Comparison of ENCODE assay signal across 19 cellular contexts in the genomic region with DNA sequence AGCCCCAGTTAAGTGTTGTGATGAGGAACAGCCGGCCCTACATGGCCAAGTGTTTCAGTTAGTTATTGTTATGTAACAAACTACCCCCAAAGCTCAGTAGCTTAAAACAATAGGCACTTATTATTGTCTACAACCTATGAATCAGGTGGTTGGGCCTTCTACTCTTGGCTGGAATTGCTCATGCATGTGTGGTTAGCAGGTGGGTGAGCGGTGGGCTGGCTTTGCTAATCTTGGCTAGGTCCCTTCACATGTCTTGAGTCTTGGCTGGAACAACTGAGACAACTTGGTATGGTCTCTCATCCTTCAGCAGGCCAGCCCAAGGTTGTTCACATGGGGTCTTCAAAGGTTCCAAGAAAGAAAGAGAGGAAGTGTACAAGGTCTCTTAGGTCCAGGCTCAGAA. TPM values are rescaled to one million over a fixed set of nuclear protein-coding genes. Genes with fewer than 3 reads are reported as not detected.
DNase-seq lines count a peak whose midpoint lies in the region; ATAC-seq and TF ChIP-seq lines count a peak whose summit lies in the region.
"Had no signal": no experiment of that assay in that cellular context is flagged by ENCODE, and none has a peak within 500 bp of the region (broad histone marks: within the 10 kb centered on the region; RNA-seq: fewer than 3 reads in every experiment).

No MANE protein-coding gene starts in this region.

- peaks cover 42% of the 10 kb centered on the region for H3K4me1 Mint-ChIP-seq in activated T-helper 17 cell treated with anti-CD3 and anti-CD28 coated beads, Interleukin-2, amount 50 U/mL, for 72 hours

- peak; percentile 44 to 63 for DNase-seq in activated CD4-positive, alpha-beta T cell treated with anti-CD3 and anti-CD28 coated beads for 4 hours
- no peak for DNase-seq in activated CD4-positive, alpha-beta T cell treated with anti-CD3 and anti-CD28 coated beads for 1 hour
- DNase-seq in stimulated activated CD4-positive, alpha-beta T cell treated with anti-CD3 and anti-CD28 coated beads, Interleukin-4, amount 100 ng/mL, for 24 hours: peak; percentile 56
- DNase-seq in right atrium auricular region (ENCODE audit: low spot score) (no peak), SKM-1 (lab: John Stamatoyannopoulos, UW; ENCODE audit: unreplicated experiment) (no peak)
- DNase-seq: endodermal cell, hippocampal formation, kidney, NCI-H2029, NCI-H510A treated with DMSO at 0.1 percent for 48 hours, PC-9, right cardiac atrium, stomach had no signal

- no peaks in the 10 kb centered on the region for H3K27me3 ChIP-seq in right atrium auricular region
- H3K27me3 ChIP-seq: stomach had no signal

- H3K27ac ChIP-seq in right atrium auricular region: no peak overlapping the region
- H3K27ac ChIP-seq: PC-9, stomach had no signal

- peak overlapping the region; percentile 59 for H3K4me3 Mint-ChIP-seq in activated T-helper 17 cell treated with anti-CD3 and anti-CD28 coated beads, Interleukin-2, amount 50 U/mL, for 72 hours
- H3K4me3 Mint-ChIP-seq: endodermal cell had no signal

- ATAC-seq in HG02610 (IDR thresholded peaks at IDR 0.05; ENCODE audit: unreplicated experiment) (peak; percentile 42), HG02840 (IDR thresholded peaks at IDR 0.05; ENCODE audit: low FRiP score, unreplicated experiment) (no peak)
- ATAC-seq in activated T-helper 17 cell treated with anti-CD3 and anti-CD28 coated beads, Interleukin-2, amount 50 U/mL, for 72 hours (replicated peaks): peak; percentile 47
- ATAC-seq: right cardiac atrium had no signal

- peaks cover 14% of the 10 kb centered on the region for H3K9me3 Mint-ChIP-seq in activated T-helper 17 cell treated with anti-CD3 and anti-CD28 coated beads, Interleukin-2, amount 50 U/mL, for 72 hours
- H3K9me3 Mint-ChIP-seq: endodermal cell had no signal

- peak overlapping the region; percentile 90 for H3K27ac Mint-ChIP-seq in activated T-helper 17 cell treated with anti-CD3 and anti-CD28 coated beads, Interleukin-2, amount 50 U/mL, for 72 hours
- H3K27ac Mint-ChIP-seq: endodermal cell had no signal

- H3K9me3 ChIP-seq in right atrium auricular region: no peaks in the 10 kb centered on the region
- H3K9me3 ChIP-seq: stomach had no signal

- H3K36me3 Mint-ChIP-seq in activated T-helper 17 cell treated with anti-CD3 and anti-CD28 coated beads, Interleukin-2, amount 50 U/mL, for 72 hours (ENCODE audit: low read depth): peaks cover 10% of the 10 kb centered on the region

- no peak overlapping the region for H3K4me3 ChIP-seq in right atrium auricular region
- H3K4me3 ChIP-seq: PC-9, SK-N-MC, stomach had no signal

- no peaks in the 10 kb centered on the region for H3K36me3 ChIP-seq in right atrium auricular region
- H3K36me3 ChIP-seq: stomach had no signal

- no peaks in the 10 kb centered on the region for H3K27me3 Mint-ChIP-seq in activated T-helper 17 cell treated with anti-CD3 and anti-CD28 coated beads, Interleukin-2, amount 50 U/mL, for 72 hours

- TF ChIP-seq CTCF in right atrium auricular region (IDR thresholded peaks at IDR 0.05): no peak

- H3K4me1 ChIP-seq in right atrium auricular region: no peaks in the 10 kb centered on the region
- H3K4me1 ChIP-seq: stomach had no signal

RNA-seq across cellular contexts. Expression of a gene that starts 54.5 kb away (rescaled TPM):
- not detected for total RNA-seq in activated T-helper 17 cell treated with anti-CD3 and anti-CD28 coated beads, Interleukin-2, amount 50 U/mL, for 72 hours
- total RNA-seq in right atrium auricular region: not detected
- total RNA-seq: cerebellum, kidney, PC-9, right cardiac atrium, stomach, ureter had no signal

Comparison
In these comparisons a context has a peak if more than half of its experiments do, and no peak if none do; other contexts are left out.
1. DNase-seq: peak in activated CD4-positive, alpha-beta T cell treated with anti-CD3 and anti-CD28 coated beads for 4 hours (2 of 2) and stimulated activated CD4-positive, alpha-beta T cell treated with anti-CD3 and anti-CD28 coated beads, Interleukin-4, amount 100 ng/mL, for 24 hours (single experiment); none in activated CD4-positive, alpha-beta T cell treated with anti-CD3 and anti-CD28 coated beads for 1 hour (single experiment), right atrium auricular region (single experiment) and SKM-1 (single experiment).